ENCODE assay signal across 25 cellular contexts in genomic region chr4:173213296-173213695, GRCh38.
"Had no signal": no experiment of that assay in that cellular context is flagged by ENCODE, and none has a peak within 500 bp of the region (broad histone marks: within the 10 kb centered on the region; RNA-seq: fewer than 3 reads in every experiment).

No MANE protein-coding gene starts in this region.

- H2AFZ ChIP-seq: parathyroid adenoma had no signal

- H3K27me3 Mint-ChIP-seq: activated naive CD4-positive, alpha-beta T cell treated with anti-CD3 and anti-CD28 coated beads, Interleukin-2, amount 50 U/mL, for 24 hours; brain; stimulated activated naive B cell treated with anti-CD40 and anti-IgM and Interleukin-4, amounts not matched to agents 10 μg/mL and 1 μg/mL and 100 μg/mL, for 72 hours had no signal

- H3K27me3 ChIP-seq: esophagus muscularis mucosa, heart right ventricle, testis, uterus had no signal

- H3K9me3 ChIP-seq: esophagus muscularis mucosa, heart right ventricle, mucosa of descending colon, testis, uterus had no signal

- H3K27ac ChIP-seq: esophagus muscularis mucosa, heart right ventricle, parathyroid adenoma, testis, uterus, VCaP had no signal

- H3K4me3 ChIP-seq: esophagus muscularis mucosa, heart right ventricle, mucosa of descending colon, testis, uterus had no signal

- H3K9ac ChIP-seq: parathyroid adenoma had no signal

- H3K4me3 Mint-ChIP-seq: activated naive CD4-positive, alpha-beta T cell treated with anti-CD3 and anti-CD28 coated beads, Interleukin-2, amount 50 U/mL, for 24 hours; brain; nephron progenitor cell; stimulated activated naive B cell treated with anti-CD40 and anti-IgM and Interleukin-4, amounts not matched to agents 10 μg/mL and 1 μg/mL and 100 μg/mL, for 72 hours had no signal

- H3K36me3 ChIP-seq: esophagus muscularis mucosa, heart right ventricle, uterus had no signal

- H3K79me2 ChIP-seq: parathyroid adenoma had no signal

- H3K27ac Mint-ChIP-seq: activated naive CD4-positive, alpha-beta T cell treated with anti-CD3 and anti-CD28 coated beads, Interleukin-2, amount 50 U/mL, for 24 hours; brain; nephron progenitor cell; stimulated activated naive B cell treated with anti-CD40 and anti-IgM and Interleukin-4, amounts not matched to agents 10 μg/mL and 1 μg/mL and 100 μg/mL, for 72 hours had no signal

- DNase-seq: activated CD4-positive, CD25-positive, alpha-beta regulatory T cell treated with anti-CD3 and anti-CD28 coated beads, Interleukin-2, amount 50 U/mL, for 72 hours; activated gamma-delta T cell treated with Interleukin-2 at 50 U/mL for 16 hours; activated T-cell treated with anti-CD3 and anti-CD28 coated beads, Interleukin-2, amount 50 U/mL, for 1 hour; aorta; central memory CD4-positive, alpha-beta T cell; effector memory CD4-positive, alpha-beta T cell; foreskin fibroblast; heart right ventricle; left colon; mesenchymal stem cell; mucosa of descending colon; nephron progenitor cell; nucleus accumbens; stimulated activated CD4-positive, alpha-beta T cell treated with anti-CD3 and anti-CD28 coated beads, Interleukin-2, amount 100 ng/mL, for 48 hours; stimulated activated CD8-positive, alpha-beta memory T cell treated with anti-CD3 and anti-CD28 coated beads, Interleukin-4, amount 100 ng/mL, for 48 hours; stimulated activated naive B cell treated with anti-CD40 and anti-IgM and Interleukin-4, amounts not matched to agents 10 μg/mL and 1 μg/mL and 100 μg/mL, for 72 hours; testis; trophoblast cell; uterus had no signal

- H3K9me3 Mint-ChIP-seq: activated naive CD4-positive, alpha-beta T cell treated with anti-CD3 and anti-CD28 coated beads, Interleukin-2, amount 50 U/mL, for 24 hours; brain had no signal

- ATAC-seq: heart right ventricle; left colon; mucosa of descending colon; sciatic nerve; stimulated activated naive B cell treated with anti-CD40 and anti-IgM and Interleukin-4, amounts not matched to agents 10 μg/mL and 1 μg/mL and 100 μg/mL, for 72 hours had no signal
